ENCODE assay signal across 8 cellular contexts in genomic region chr22:37623075-37624016, GRCh38. TPM values are rescaled to one million over a fixed set of nuclear protein-coding genes. Genes with fewer than 3 reads are reported as not detected.
DNase-seq lines count a peak whose midpoint lies in the region; ATAC-seq and TF ChIP-seq lines count a peak whose summit lies in the region.

No MANE protein-coding gene starts in this region.

- DNase-seq in GM12864 (ENCODE audit: low read depth) (no peak), MM.1S (peak; percentile 52), cardiac fibroblast (ENCODE audit: low read depth in 2 of 2) (peak; percentile 62 to 70), left lung (peak in 1 of 2 donors; percentile 92)
- peak; percentile 55 for DNase-seq in stimulated activated CD8-positive, alpha-beta memory T cell treated with anti-CD3 and anti-CD28 coated beads, Interleukin-12 subunit alpha, Interleukin-12 subunit beta, amount 100 ng/mL, for 24 hours (ENCODE audit: extremely low read depth)

- no peaks in the 10 kb centered on the region for H3K9me3 ChIP-seq in MM.1S (replicated peaks; ENCODE audit: insufficient read depth, low read length)
- H3K9me3 ChIP-seq in left lung, result no peaks in the 10 kb centered on the region

- H2AFZ ChIP-seq in MM.1S (ENCODE audit: low read length), result no peak overlapping the region

- no peaks in the 10 kb centered on the region for H4K20me1 ChIP-seq in MM.1S (ENCODE audit: insufficient read depth, low read length)

- no peaks in the 10 kb centered on the region for H3K9me2 ChIP-seq in MM.1S (replicated peaks; ENCODE audit: insufficient read depth, low read length)

- H3K9ac ChIP-seq in MM.1S (ENCODE audit: low read length), result no peak overlapping the region

- H3K36me3 ChIP-seq in MM.1S (replicated peaks; ENCODE audit: insufficient read depth, low read length), result no peaks in the 10 kb centered on the region
- H3K36me3 ChIP-seq in left lung, result peaks cover 0 to 86% of the 10 kb centered on the region in 2 donors

- intact Hi-C loops in left lung (cut with DNase I), result no loop called here

- H3K4me2 ChIP-seq in MM.1S (ENCODE audit: low read depth, low read length), result no peak overlapping the region

- no peak overlapping the region for H3K27ac ChIP-seq in MM.1S (ENCODE audit: low read length)
- no peak overlapping the region for H3K27ac ChIP-seq in left lung

- no peaks in the 10 kb centered on the region for H3K79me2 ChIP-seq in MM.1S (ENCODE audit: low read length)

- H3K27me3 ChIP-seq in MM.1S (replicated peaks; ENCODE audit: insufficient read depth, low read length) (no peaks in the 10 kb centered on the region), left lung (no peaks in the 10 kb centered on the region)

- H3K4me1 ChIP-seq in MM.1S (ENCODE audit: low read length) (peaks cover 22% of the 10 kb centered on the region), left lung (peaks cover 11 to 49% of the 10 kb centered on the region in 2 donors)

- H3F3A ChIP-seq in MM.1S (ENCODE audit: insufficient read depth, low read length), result peaks cover 10% of the 10 kb centered on the region

- no peak overlapping the region for H3K4me3 ChIP-seq in GM12864 (ENCODE audit: low read depth, low read length)
- H3K4me3 ChIP-seq in MM.1S (ENCODE audit: low read length), result no peak overlapping the region
- H3K4me3 ChIP-seq in cardiac fibroblast (replicated peaks in 1 of 2; ENCODE audit: low read depth in 2 of 2, low read length in 2 of 2), result no peak overlapping the region
- H3K4me3 ChIP-seq in left lung, result no peak overlapping the region

- peak; percentile 73 to 82 for ATAC-seq in activated CD4-positive, CD25-positive, alpha-beta regulatory T cell treated with anti-CD3 and anti-CD28 coated beads, Interleukin-2, amount 50 U/mL, for 24 hours
- ATAC-seq in left lung, result peak; percentile 78
- ATAC-seq in HG03460 (IDR thresholded peaks at IDR 0.05; ENCODE audit: unreplicated experiment), result no peak
- ATAC-seq in GM18517 (IDR thresholded peaks at IDR 0.05; ENCODE audit: unreplicated experiment), result no peak

- peak; percentile 73 for TF ChIP-seq CTCF in GM12864 (IDR thresholded peaks at IDR 0.05; ENCODE audit: low read depth, low read length, missing control alignments)
- peak; percentile 82 for TF ChIP-seq CTCF in MM.1S (IDR thresholded peaks at IDR 0.05; ENCODE audit: low read length)
- peak; percentile 76 for TF ChIP-seq CTCF in cardiac fibroblast (IDR thresholded peaks at IDR 0.05; ENCODE audit: low read depth, low read length)
- TF ChIP-seq CTCF in left lung (IDR thresholded peaks at IDR 0.05), result peak; percentile 77 to 93

RNA-seq across cellular contexts. Expression of gene GGA1, which starts 14.7 kb away (rescaled TPM):
- 10 to 100 TPM; 53.0 to 64.3 TPM for total RNA-seq in left lung

RNA-seq across cellular contexts. Expression of gene SH3BP1, which starts 16.1 kb away (rescaled TPM):
- total RNA-seq in left lung, result 10 to 100 TPM; 14.0 to 40.7 TPM

RNA-seq across cellular contexts. Expression of gene PDXP, which starts 35.2 kb away (rescaled TPM):
- total RNA-seq in left lung, result 10 to 100 TPM in 1 of 2 donors, 1 to 10 TPM in 1; 8.3 to 10.1 TPM

RNA-seq across cellular contexts. Expression of gene LGALS2, which starts 43.5 kb away (rescaled TPM):
- under 1 TPM in 1 of 2 donors, not detected in 1; 0.61 TPM for total RNA-seq in left lung

RNA-seq across cellular contexts. Expression of gene LGALS1, which starts 52.1 kb away (rescaled TPM):
- total RNA-seq in left lung, result 100 to 1,000 TPM; 826 to 851 TPM

Comparison
In these comparisons a context has a peak if more than half of its experiments do, and no peak if none do; other contexts are left out.
1. ATAC-seq: peak in activated CD4-positive, CD25-positive, alpha-beta regulatory T cell treated with anti-CD3 and anti-CD28 coated beads, Interleukin-2, amount 50 U/mL, for 24 hours (2 of 2) and left lung (single experiment); none in HG03460 (single experiment) and GM18517 (single experiment).
2. Peak in every context shown above with its lines, with median percentiles within 50 percentile points of each other: CTCF ChIP-seq.